ENCODE assay signal across 2 cellular contexts in genomic region chr1:230985711-230986110, GRCh38.
TF ChIP-seq lines count a peak whose summit lies in the region.

No MANE protein-coding gene starts in this region.

TF ChIP-seq in K562, 482 proteins besides CTCF, POLR2A, EP300 and RAD21 (continues in another document):
- TF ChIP-seq TCF15 (CRISPR knock-in tag; IDR thresholded peaks at IDR 0.05) = 0 out of 2 replicates have a peak, but pooled peaks have one; percentile 51
- TF ChIP-seq ZNF197 (CRISPR knock-in tag; IDR thresholded peaks at IDR 0.05; ENCODE audit: low read depth) = 0 out of 2 replicates have a peak, but pooled peaks have one; percentile 20
- no peak for TF ChIP-seq ERF (CRISPR knock-in tag; IDR thresholded peaks at IDR 0.05)
- TF ChIP-seq MTA1 (IDR thresholded peaks at IDR 0.05; ENCODE audit: borderline replicate concordance) = no peak
- 0 out of 2 replicates have a peak, but pooled peaks have one; percentile 47 for TF ChIP-seq MTF1 (CRISPR knock-in tag; IDR thresholded peaks at IDR 0.05; ENCODE audit: borderline replicate concordance)
- TF ChIP-seq ZNF121 (CRISPR knock-in tag; conservative IDR thresholded peaks at IDR 0.05) = peak; percentile 83
- TF ChIP-seq ZKSCAN1 (IDR thresholded peaks at IDR 0.05; ENCODE audit: low read depth, low read length) = no peak
- peak in 1 of 2 experiments; percentile 38; a peak in 1 of 4 replicates for TF ChIP-seq MLLT1 (IDR thresholded peaks at IDR 0.05)
- TF ChIP-seq MNT (conservative IDR thresholded peaks at IDR 0.05) = no peak
- TF ChIP-seq TEAD2 (tag; IDR thresholded peaks at IDR 0.05) = no peak
- TF ChIP-seq ZBTB33 (CRISPR knock-in tag; IDR thresholded peaks at IDR 0.05) = peak; percentile 77
- TF ChIP-seq ZBTB9 (CRISPR knock-in tag; IDR thresholded peaks at IDR 0.05) = 0 out of 2 replicates have a peak, but pooled peaks have one; percentile 2
- peak; percentile 14 for TF ChIP-seq CCNT2 (IDR thresholded peaks at IDR 0.05; ENCODE audit: borderline replicate concordance, extremely low read depth, insufficient read length, low read depth, low read length)
- TF ChIP-seq BCOR (IDR thresholded peaks at IDR 0.05) = 0 out of 2 replicates have a peak, but pooled peaks have one; percentile 66
- TF ChIP-seq DACH1 (IDR thresholded peaks at IDR 0.05; ENCODE audit: partially characterized antibody) = peak; percentile 53
- TF ChIP-seq ZNF384 (IDR thresholded peaks at IDR 0.05; ENCODE audit: low read depth, low read length) = peak; percentile 48; the same call in 1 of the 2 replicates
- peak; percentile 59 for TF ChIP-seq RBM25 (IDR thresholded peaks at IDR 0.05; ENCODE audit: low read depth, low read length, severe bottlenecking)

TF ChIP-seq in GM12891, 5 proteins besides CTCF, POLR2A, EP300 and RAD21:
- TF ChIP-seq PAX5 (IDR thresholded peaks at IDR 0.05; ENCODE audit: insufficient read depth, low read length, severe bottlenecking) (no peak), POU2F2 (IDR thresholded peaks at IDR 0.05; ENCODE audit: low read depth, low read length) (no peak), SPI1 (IDR thresholded peaks at IDR 0.05; ENCODE audit: low read depth, low read length) (no peak), TAF1 (IDR thresholded peaks at IDR 0.05; ENCODE audit: low read depth, low read length) (no peak), POLR2AphosphoS5 (IDR thresholded peaks at IDR 0.05; ENCODE audit: low read depth, low read length) (no peak)
TF ChIP-seq in GM12891: peak in this region for 0.
